8 cellular contexts compared by ENCODE assay signal in the genomic region with DNA sequence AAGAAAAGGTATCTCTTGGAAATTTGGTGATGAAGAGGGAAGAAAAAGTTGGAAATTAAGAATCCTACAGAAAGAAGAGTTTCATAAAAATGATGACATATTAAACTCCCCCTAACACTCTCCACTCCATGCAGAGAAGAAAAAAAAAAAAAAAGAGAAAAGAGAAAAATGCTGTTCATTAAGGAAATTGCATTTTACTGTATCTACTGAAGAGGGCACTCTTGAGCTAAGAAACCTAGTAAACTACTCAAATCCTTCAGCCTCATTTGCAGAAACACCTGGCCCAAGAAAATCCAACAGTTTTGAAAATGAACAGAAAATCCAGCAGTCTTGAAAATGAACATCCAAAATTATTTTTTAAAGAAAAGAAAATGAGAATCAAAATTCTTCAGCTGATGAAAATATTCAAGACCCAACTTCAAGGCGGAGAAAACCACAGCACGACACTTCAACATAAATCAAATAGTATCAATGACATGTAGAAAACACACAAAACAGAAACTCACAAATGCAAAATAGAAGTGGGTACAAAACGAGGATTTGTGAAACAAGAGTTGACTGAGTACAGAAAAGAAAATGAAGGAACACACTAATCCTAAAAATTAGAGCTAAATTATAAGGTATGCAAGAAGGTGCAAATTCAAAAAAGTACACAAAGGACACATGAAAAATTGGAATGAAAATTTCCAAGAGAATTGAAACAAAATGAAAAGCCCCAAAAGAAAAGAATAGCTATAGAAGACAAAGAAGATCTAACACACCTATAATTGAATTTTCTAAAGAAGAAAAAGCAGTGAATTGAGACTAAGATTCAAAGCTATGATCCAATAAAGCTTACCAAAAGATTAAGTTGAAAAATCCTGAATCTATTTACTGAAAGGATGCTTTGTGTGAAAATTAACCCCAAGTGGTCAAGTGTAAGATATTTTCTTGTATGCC.
DNase-seq lines count a peak whose midpoint lies in the region; ATAC-seq and TF ChIP-seq lines count a peak whose summit lies in the region.

No MANE protein-coding gene starts in this region.

- ATAC-seq in GM21526 (IDR thresholded peaks at IDR 0.05; ENCODE audit: low FRiP score, unreplicated experiment) (no peak), HG02981 (IDR thresholded peaks at IDR 0.05; ENCODE audit: unreplicated experiment) (no peak)

- H3K27me3 ChIP-seq in tibial nerve: no peaks in the 10 kb centered on the region

- no peaks in the 10 kb centered on the region for H3K4me1 ChIP-seq in tibial nerve

- H3K27ac ChIP-seq in tibial nerve: no peak overlapping the region

- no peaks in the 10 kb centered on the region for H3K36me3 ChIP-seq in tibial nerve

- peak; percentile 93 for DNase-seq in DMS53 treated with DMSO at 0.1 percent for 48 hours (lab: John Stamatoyannopoulos, UW; ENCODE audit: unreplicated experiment)
- DNase-seq in RPMI7951 (ENCODE audit: low read depth): peak; percentile 56
- peak; percentile 63 for DNase-seq in fibroblast of villous mesenchyme (ENCODE audit: low read depth)
- no peak for DNase-seq in tibial nerve (ENCODE audit: low spot score in 2 of 2)
- DNase-seq in GM19240 (ENCODE audit: insufficient read length, low spot score): no peak

- peaks cover 0 to 16% (median 0%) of the 10 kb centered on the region in 4 donors for H3K9me3 ChIP-seq in tibial nerve

- 46 to 79% methylated on average over 3 of the region's 3 CpGs for WGBS in tibial nerve, 2 donors

- peak; percentile 68 for TF ChIP-seq CTCF in LNCAP (IDR thresholded peaks at IDR 0.05)
- peak; percentile 62 for TF ChIP-seq CTCF in fibroblast of villous mesenchyme (IDR thresholded peaks at IDR 0.05; ENCODE audit: insufficient read depth, low read depth, low read length)
- peak in 3 of 5 experiments; percentile 20 to 34 (median 21) for TF ChIP-seq CTCF in tibial nerve (IDR thresholded peaks at IDR 0.05)

- no peak for TF ChIP-seq EP300 in tibial nerve (IDR thresholded peaks at IDR 0.05)

- no peak for TF ChIP-seq POLR2A in tibial nerve (IDR thresholded peaks at IDR 0.05)

- H3K4me3 ChIP-seq in fibroblast of villous mesenchyme (ENCODE audit: low read depth, low read length): no peak overlapping the region
- no peak overlapping the region for H3K4me3 ChIP-seq in tibial nerve

Comparison
In these comparisons a context has a peak if more than half of its experiments do, and no peak if none do; other contexts are left out.
1. DNase-seq: peak in DMS53 treated with DMSO at 0.1 percent for 48 hours (single experiment), RPMI7951 (single experiment) and fibroblast of villous mesenchyme (single experiment); none in tibial nerve (0 of 2) and GM19240 (single experiment).
2. Peak in every context shown above with its lines, with median percentiles within 50 percentile points of each other: CTCF ChIP-seq.